24 cellular contexts compared by ENCODE assay signal in the genomic region with DNA sequence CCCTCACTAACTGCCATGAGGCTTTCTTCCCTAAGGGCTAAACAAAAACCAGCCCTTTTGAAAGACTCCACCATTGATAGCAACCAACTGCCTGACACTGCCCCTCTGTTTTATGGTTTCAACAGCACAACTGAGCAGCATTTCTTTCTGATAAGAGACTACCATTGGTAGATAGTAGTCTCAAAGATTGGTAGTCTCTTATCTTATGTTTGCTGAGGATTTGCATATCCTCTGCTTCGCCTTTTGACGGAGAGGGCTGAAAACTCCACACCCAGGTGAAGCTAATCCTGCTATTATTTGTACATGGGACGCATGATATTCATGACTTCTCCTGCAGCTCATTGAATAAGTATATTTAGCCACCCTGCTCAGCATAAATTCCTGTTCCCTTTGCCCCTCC.
A peak's percentile ranks its signal among the peaks of the same experiment; 100 is the strongest.
DNase-seq lines count a peak whose midpoint lies in the region; ATAC-seq, FAIRE-seq and TF ChIP-seq lines count a peak whose summit lies in the region.
"Had no signal": no experiment of that assay in that cellular context is flagged by ENCODE, and none has a peak within 500 bp of the region (broad histone marks: within the 10 kb centered on the region; RNA-seq: fewer than 3 reads in every experiment).

No MANE protein-coding gene starts in this region.

- H3K27me3 Mint-ChIP-seq in H9 (ENCODE audit: low read depth) (peaks cover 3% of the 10 kb centered on the region), nephron progenitor cell (ENCODE audit: low read depth, poor library complexity) (no peaks in the 10 kb centered on the region)
- H3K27me3 Mint-ChIP-seq: IgD-negative memory B cell had no signal

- in situ Hi-C loops in K562 (cut with MboI), result no loop called here

- H2BK12ac ChIP-seq in H9 (ENCODE audit: insufficient read length, low read depth, low read length), result no peak overlapping the region

- no peak overlapping the region for H4K8ac ChIP-seq in H9 (replicated peaks; ENCODE audit: insufficient read length, low read depth, low read length)

- no peak for DNase-seq in H9
- no peak for DNase-seq in K562 (ENCODE audit: extremely low read depth in 1 of 4, low spot score in 3 of 4)
- DNase-seq in nephron progenitor cell, result no peak
- no peak for DNase-seq in cerebellum (ENCODE audit: low spot score)
- no peak for DNase-seq in NCI-H146 treated with DMSO at 0.1 percent for 48 hours (lab: John Stamatoyannopoulos, UW; ENCODE audit: unreplicated experiment)
- no peak for DNase-seq in cerebellar nuclear complex (lab: John Stamatoyannopoulos, UW)
- DNase-seq: BE2C; Calu3; CD4-positive, alpha-beta memory T cell; DMS53; EL; HFFc6; Kasumi-1; MG63; NCI-H1092; NCI-H1436 treated with DMSO at 0.1 percent for 48 hours; NCI-H2029 treated with DMSO at 0.1 percent for 48 hours; NCI-H774; Right ventricle myocardium superior had no signal

- H4K5ac ChIP-seq in H9 (ENCODE audit: insufficient read length, low read depth, low read length), result no peak overlapping the region

- no peak overlapping the region for H2BK5ac ChIP-seq in H9 (ENCODE audit: insufficient read length, low read length)

- no peak overlapping the region for H3K4me3 Mint-ChIP-seq in H9
- no peak overlapping the region for H3K4me3 Mint-ChIP-seq in nephron progenitor cell
- H3K4me3 Mint-ChIP-seq: CD4-positive, alpha-beta memory T cell; HFFc6; IgD-negative memory B cell had no signal

- no peaks in the 10 kb centered on the region for H4K20me1 ChIP-seq in BLaER1
- H4K20me1 ChIP-seq in H9 (ENCODE audit: control insufficient read depth, insufficient read depth, insufficient read length), result no peaks in the 10 kb centered on the region
- no peaks in the 10 kb centered on the region for H4K20me1 ChIP-seq in K562 (replicated peaks; ENCODE audit: control insufficient read depth, insufficient read depth, low read length)

- no peak overlapping the region for H3K14ac ChIP-seq in H9 (ENCODE audit: insufficient read depth, low read length)

- H3K9me3 ChIP-seq in BLaER1 (peaks cover 15% of the 10 kb centered on the region), H9 (ENCODE audit: control insufficient read depth, low read depth, low read length) (no peaks in the 10 kb centered on the region), K562 (replicated peaks; ENCODE audit: control insufficient read depth, insufficient read depth, low read depth, low read length) (no peaks in the 10 kb centered on the region)
- H3K9me3 ChIP-seq: BE2C had no signal

- peak overlapping the region; percentile 69 for H3K4me2 ChIP-seq in BLaER1
- H3K4me2 ChIP-seq in H9 (ENCODE audit: insufficient read depth, insufficient read length, low read length), result no peak overlapping the region
- H3K4me2 ChIP-seq in K562 (ENCODE audit: insufficient read depth, low read length), result 0 out of 2 replicates have a peak overlapping the region, but pooled peaks have one; percentile 17

- no peak for TF ChIP-seq EP300 in K562 (IDR thresholded peaks at IDR 0.05; ENCODE audit: low read length)

- H3K27me3 ChIP-seq in BLaER1 (no peaks in the 10 kb centered on the region), H9 (ENCODE audit: insufficient read depth, low read length) (no peaks in the 10 kb centered on the region), K562 (ENCODE audit: control insufficient read depth in 2 of 2, insufficient read depth in 2 of 2, low read length in 2 of 2) (peaks cover 1 to 5% of the 10 kb centered on the region in 2 experiments; a peak in 3 of 5 replicates)
- H3K27me3 ChIP-seq: BE2C, MG63 had no signal

- H3K4me3 ChIP-seq in BLaER1 (no peak overlapping the region), K562 (no peak overlapping the region)
- H3K4me3 ChIP-seq: MG63 had no signal

- no peak overlapping the region for H3K18ac ChIP-seq in H9 (ENCODE audit: insufficient read length, low read depth, low read length)

- H3K9me1 ChIP-seq in K562 (ENCODE audit: control insufficient read depth, insufficient read depth, low read length), result no peaks in the 10 kb centered on the region

- H3K79me1 ChIP-seq in H9 (ENCODE audit: insufficient read depth, low read depth, low read length, poor library complexity, severe bottlenecking), result no peaks in the 10 kb centered on the region

- H3K36me3 Mint-ChIP-seq in H9 (ENCODE audit: insufficient read depth in 1 of 3, low read depth in 3 of 3), result 0 out of 7 replicates have a peak, but pooled peaks cover 0 to 6% (median 0%) of the 10 kb centered on the region in 3 experiments
- H3K36me3 Mint-ChIP-seq in nephron progenitor cell (ENCODE audit: low read depth), result no peaks in the 10 kb centered on the region
- H3K36me3 Mint-ChIP-seq: CD4-positive, alpha-beta memory T cell; IgD-negative memory B cell had no signal

- BruUV-seq in K562 (replicated peaks; lab: Mats Ljungman, UMichigan), result no TSS peak

- H2AFZ ChIP-seq in H9 (ENCODE audit: low read length) (no peak overlapping the region), K562 (ENCODE audit: low read depth, low read length) (no peak overlapping the region)

- intact Hi-C loops in K562 (cut with micrococcal nuclease), result no loop called here

- TF ChIP-seq RAD21 in K562 (CRISPR knock-in tag; conservative IDR thresholded peaks at IDR 0.05 in 1 of 2, IDR thresholded peaks at IDR 0.05 in 1 of 2), result no peak

- no peak for ATAC-seq in K562

- no peak for FAIRE-seq in K562 (lab: Jason Lieb, UNC)
- FAIRE-seq: A204.1, GM12891 had no signal

- H3K79me2 ChIP-seq in H9 (ENCODE audit: insufficient read depth, low read length) (no peaks in the 10 kb centered on the region), K562 (ENCODE audit: control insufficient read depth, insufficient read depth, low read length) (no peaks in the 10 kb centered on the region)

- POLR2A ChIA-PET in K562 (lab: Yijun Ruan, JAX), result no interaction called here

- H3K9ac ChIP-seq in BLaER1 (0 out of 2 replicates have a peak overlapping the region, but pooled peaks have one; percentile 14), H9 (ENCODE audit: extremely low read depth, insufficient read length, low read length) (no peak overlapping the region), K562 (ENCODE audit: insufficient read depth in 1 of 2, low read depth in 2 of 2, low read length in 2 of 2) (no peak overlapping the region)

- no peak overlapping the region for H3K4ac ChIP-seq in H9 (ENCODE audit: low read depth, low read length)

- no peak for TF ChIP-seq POLR2A in K562 (conservative IDR thresholded peaks at IDR 0.05)

- H3K4me1 Mint-ChIP-seq in H9, result peaks cover 12 to 18% of the 10 kb centered on the region in 2 experiments
- H3K4me1 Mint-ChIP-seq in nephron progenitor cell, result no peaks in the 10 kb centered on the region
- H3K4me1 Mint-ChIP-seq: CD4-positive, alpha-beta memory T cell; IgD-negative memory B cell had no signal

- no peak overlapping the region for H2BK15ac ChIP-seq in H9 (ENCODE audit: low read depth, low read length)

- H3K23me2 ChIP-seq in H9 (ENCODE audit: insufficient read length, low read depth, low read length, poor library complexity, severe bottlenecking), result no peaks in the 10 kb centered on the region

- H3K56ac ChIP-seq in H9 (ENCODE audit: insufficient read length, low read depth, low read length), result no peak overlapping the region

- H3K27ac Mint-ChIP-seq in H9 (peak overlapping the region; percentile 13 to 68 (median 39); a peak in 5 of 7 replicates), nephron progenitor cell (peak overlapping the region; percentile 35)
- H3K27ac Mint-ChIP-seq: CD4-positive, alpha-beta memory T cell; HFFc6; IgD-negative memory B cell had no signal

- CTCF ChIA-PET in K562 (lab: Yijun Ruan, JAX; ENCODE audit: low intra/inter-chr PET ratio), result no interaction called here

- TF ChIP-seq CTCF in H9 (conservative IDR thresholded peaks at IDR 0.05) (no peak), K562 (IDR thresholded peaks at IDR 0.05 in 2 of 3, conservative IDR thresholded peaks at IDR 0.05 in 1 of 3; ENCODE audit: insufficient read depth in 2 of 3, low read depth in 1 of 3, low read length in 3 of 3) (no peak), nephron progenitor cell (IDR thresholded peaks at IDR 0.05) (no peak)

- no peak overlapping the region for H3K23ac ChIP-seq in H9 (ENCODE audit: insufficient read length, low read depth, low read length)

- H4K91ac ChIP-seq in H9 (ENCODE audit: insufficient read length, low read depth, low read length), result no peak overlapping the region

- WGBS in H9 (ENCODE audit: extremely low coverage, insufficient read length, low lambda C conversion rate), result no CpG with 5 or more reads among the region's 3 CpGs
- WGBS in K562 (ENCODE audit: insufficient coverage, low coverage, missing lambda C conversion rate), result 0% methylated on average over 3 of the region's 3 CpGs

- H3T11ph ChIP-seq in H9 (ENCODE audit: low read length), result no peak overlapping the region

- H2BK120ac ChIP-seq in H9 (ENCODE audit: low read depth, low read length, poor library complexity, severe bottlenecking), result no peak overlapping the region

- no peaks in the 10 kb centered on the region for H3K36me3 ChIP-seq in BLaER1
- H3K36me3 ChIP-seq in K562 (ENCODE audit: control insufficient read depth, insufficient read depth, low read length), result no peaks in the 10 kb centered on the region
- H3K36me3 ChIP-seq: BE2C, MG63 had no signal

- H3K27ac ChIP-seq in BLaER1 (peak overlapping the region; percentile 27; the same call in 1 of the 2 replicates), H9 (ENCODE audit: insufficient read length, low read depth, low read length) (no peak overlapping the region), K562 (ENCODE audit: extremely low read depth, low read depth, low read length) (no peak overlapping the region)
- H3K27ac ChIP-seq: HL-60 had no signal

- peaks cover 42% of the 10 kb centered on the region for H3K4me1 ChIP-seq in BLaER1
- no peaks in the 10 kb centered on the region for H3K4me1 ChIP-seq in H9 (ENCODE audit: insufficient read depth, low read length)
- H3K4me1 ChIP-seq in K562 (replicated peaks in 1 of 2; ENCODE audit: control insufficient read depth in 2 of 2, insufficient read depth in 2 of 2, low read length in 2 of 2), result no peaks in the 10 kb centered on the region
- H3K4me1 ChIP-seq: BE2C had no signal

- no peak overlapping the region for H2BK20ac ChIP-seq in H9 (ENCODE audit: low read depth, low read length, poor library complexity, severe bottlenecking)

- peaks cover 4 to 6% of the 10 kb centered on the region in 2 experiments; a peak in 2 of 5 replicates for H3K9me3 Mint-ChIP-seq in H9
- H3K9me3 Mint-ChIP-seq in nephron progenitor cell, result peaks cover 6% of the 10 kb centered on the region

- H2AK5ac ChIP-seq in H9 (ENCODE audit: insufficient read length, low read length), result no peak overlapping the region

TF ChIP-seq in K562, 482 proteins besides CTCF, POLR2A, EP300 and RAD21 (continues in another document):
- TF ChIP-seq DACH1 (IDR thresholded peaks at IDR 0.05; ENCODE audit: partially characterized antibody) (no peak), ZNF41 (CRISPR knock-in tag; conservative IDR thresholded peaks at IDR 0.05) (no peak), ZNF764 (CRISPR knock-in tag; IDR thresholded peaks at IDR 0.05; ENCODE audit: low read depth) (no peak), POLR2H (tag; IDR thresholded peaks at IDR 0.05; ENCODE audit: low read depth) (no peak)
